Comparison of ENCODE assay signal across 28 cellular contexts in genomic region chr4:187726485-187726884, GRCh38.
"Had no signal": no experiment of that assay in that cellular context is flagged by ENCODE, and none has a peak within 500 bp of the region (broad histone marks: within the 10 kb centered on the region; RNA-seq: fewer than 3 reads in every experiment).

No MANE protein-coding gene starts in this region.

- ATAC-seq: activated CD4-positive, alpha-beta T cell treated with anti-CD3 and anti-CD28 coated beads for 36 hours; activated CD4-positive, CD25-positive, alpha-beta regulatory T cell treated with anti-CD3 and anti-CD28 coated beads, Interleukin-2, amount 50 U/mL, for 24 hours; activated naive CD4-positive, alpha-beta T cell treated with anti-CD3 and anti-CD28 coated beads, Interleukin-2, amount 50 U/mL, for 72 hours; activated T-cell treated with anti-CD3 and anti-CD28 coated beads, Interleukin-2, amount 50 U/mL, for 4 hours; body of pancreas; PC-3; WTC11 had no signal

- DNase-seq: activated CD4-positive, alpha-beta memory T cell treated with anti-CD3 and anti-CD28 coated beads for 36 hours; activated CD4-positive, alpha-beta T cell treated with anti-CD3 and anti-CD28 coated beads for 36 hours; activated CD4-positive, alpha-beta T cell treated with anti-CD3 and anti-CD28 coated beads, Interleukin-2, amount 10 ng/mL, durations not matched to agents 7 days and 5 days; activated CD8-positive, alpha-beta memory T cell treated with anti-CD3 and anti-CD28 coated beads, Interleukin-2, amount 50 U/mL, for 4 hours; activated gamma-delta T cell treated with Interleukin-2 at 50 U/mL for 16 hours; activated naive CD4-positive, alpha-beta T cell treated with anti-CD3 and anti-CD28 coated beads for 36 hours; activated T-cell treated with anti-CD3 and anti-CD28 coated beads for 4 hours; activated T-cell treated with anti-CD3 and anti-CD28 coated beads, Interleukin-2, amount 50 U/mL, for 4 hours; adrenal gland; body of pancreas; Kasumi-1; KG1; MG63; NCI-H1048; NCI-H1417; NCI-H146; NCI-H187; NCI-H2081 treated with DMSO at 0.1 percent for 48 hours; NCI-H446 treated with DMSO at 0.1 percent for 48 hours; NCI-H524; NCI-H82; PC-3; Peyer's patch; Right ventricle myocardium superior; SK-N-SH had no signal
